Comparison of ENCODE assay signal across 10 cellular contexts in the genomic region with DNA sequence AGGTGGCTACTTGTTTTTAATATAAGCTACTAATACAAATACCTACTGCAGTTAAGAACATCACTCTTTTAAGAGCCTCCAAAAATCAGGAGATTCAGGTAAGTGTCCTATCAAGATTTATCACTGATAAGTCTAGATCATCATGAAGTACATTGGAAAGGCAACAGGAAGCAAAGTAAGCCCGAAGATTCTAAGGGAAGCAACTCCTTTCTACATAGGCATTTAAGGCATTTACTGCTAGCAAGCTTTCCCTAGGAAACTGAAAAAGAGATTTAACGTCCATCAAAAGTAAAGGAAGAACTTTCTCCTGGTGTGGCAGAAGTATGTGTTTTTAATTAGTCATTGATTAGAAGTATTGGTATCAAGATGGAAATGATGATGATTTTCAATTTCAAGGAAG. TPM values are rescaled to one million over a fixed set of nuclear protein-coding genes. Genes with fewer than 3 reads are reported as not detected.
DNase-seq lines count a peak whose midpoint lies in the region; ATAC-seq and TF ChIP-seq lines count a peak whose summit lies in the region.
"Had no signal": no experiment of that assay in that cellular context is flagged by ENCODE, and none has a peak within 500 bp of the region (broad histone marks: within the 10 kb centered on the region; RNA-seq: fewer than 3 reads in every experiment).

No MANE protein-coding gene starts in this region.

- TF ChIP-seq CTCF in Peyer's patch (IDR thresholded peaks at IDR 0.05) (no peak), endodermal cell (conservative IDR thresholded peaks at IDR 0.05) (no peak), gastroesophageal sphincter (IDR thresholded peaks at IDR 0.05) (no peak), body of pancreas (IDR thresholded peaks at IDR 0.05) (no peak)

- peaks cover 0 to 5% (median 0%) of the 10 kb centered on the region in 3 donors for H3K36me3 ChIP-seq in Peyer's patch
- no peaks in the 10 kb centered on the region for H3K36me3 ChIP-seq in endodermal cell (ENCODE audit: control insufficient read depth, insufficient read depth, low read length)
- no peaks in the 10 kb centered on the region for H3K36me3 ChIP-seq in gastroesophageal sphincter
- H3K36me3 ChIP-seq in body of pancreas (replicated peaks in 1 of 2; ENCODE audit: insufficient read depth in 1 of 2, low read depth in 2 of 2) = no peaks in the 10 kb centered on the region

- no peaks in the 10 kb centered on the region for H3K9me3 Mint-ChIP-seq in T-helper 1 cell treated with Interleukin-12 subunit alpha and Interleukin-12 subunit beta and Interleukin-4 antibody, amounts not matched to agents 30 μg/mL and 1 μg/mL, for 36 hours
- no peaks in the 10 kb centered on the region for H3K9me3 Mint-ChIP-seq in endodermal cell
- H3K9me3 Mint-ChIP-seq in stimulated activated effector memory CD8-positive, alpha-beta T cell treated with anti-CD3 and anti-CD28 coated beads, Interleukin-12 subunit alpha, Interleukin-12 subunit beta, amount 100 ng/mL, for 72 hours = no peaks in the 10 kb centered on the region

- intact Hi-C loops in body of pancreas (cut with DNase I) = no loop called here

- no peak overlapping the region for H3K9ac ChIP-seq in endodermal cell (ENCODE audit: extremely low read depth, low read length, poor library complexity, severe bottlenecking)

- TF ChIP-seq POLR2A in Peyer's patch (IDR thresholded peaks at IDR 0.05) (no peak), gastroesophageal sphincter (IDR thresholded peaks at IDR 0.05) (no peak), body of pancreas (IDR thresholded peaks at IDR 0.05) (no peak)

- H3K36me3 Mint-ChIP-seq in T-helper 1 cell treated with Interleukin-12 subunit alpha and Interleukin-12 subunit beta and Interleukin-4 antibody, amounts not matched to agents 30 μg/mL and 1 μg/mL, for 36 hours (ENCODE audit: low read depth) = peaks cover 67% of the 10 kb centered on the region
- peaks cover 4% of the 10 kb centered on the region for H3K36me3 Mint-ChIP-seq in endodermal cell (ENCODE audit: low read depth)
- peaks cover 90% of the 10 kb centered on the region for H3K36me3 Mint-ChIP-seq in stimulated activated effector memory CD8-positive, alpha-beta T cell treated with anti-CD3 and anti-CD28 coated beads, Interleukin-12 subunit alpha, Interleukin-12 subunit beta, amount 100 ng/mL, for 72 hours

- no peaks in the 10 kb centered on the region for H3K27me3 Mint-ChIP-seq in T-helper 1 cell treated with Interleukin-12 subunit alpha and Interleukin-12 subunit beta and Interleukin-4 antibody, amounts not matched to agents 30 μg/mL and 1 μg/mL, for 36 hours (ENCODE audit: low read depth)
- H3K27me3 Mint-ChIP-seq in endodermal cell (ENCODE audit: insufficient read depth) = peaks cover 15% of the 10 kb centered on the region

- no peak for DNase-seq in T-helper 1 cell
- no peak for DNase-seq in Peyer's patch
- no peak for DNase-seq in endodermal cell
- no peak for DNase-seq in stimulated activated effector memory CD8-positive, alpha-beta T cell treated with anti-CD3 and anti-CD28 coated beads, Interleukin-12 subunit alpha, Interleukin-12 subunit beta, amount 100 ng/mL, for 72 hours (ENCODE audit: low spot score in 2 of 2)
- DNase-seq in body of pancreas = no peak
- DNase-seq: heart right ventricle, NCI-H748 treated with DMSO at 0.1 percent for 48 hours had no signal

- no peaks in the 10 kb centered on the region for H3K27me3 ChIP-seq in Peyer's patch
- peaks cover 19% of the 10 kb centered on the region for H3K27me3 ChIP-seq in endodermal cell (ENCODE audit: control insufficient read depth, insufficient read depth, low read length, poor library complexity, severe bottlenecking)
- no peaks in the 10 kb centered on the region for H3K27me3 ChIP-seq in gastroesophageal sphincter
- H3K27me3 ChIP-seq in body of pancreas = no peaks in the 10 kb centered on the region
- H3K27me3 ChIP-seq: heart right ventricle had no signal

- H3K27ac Mint-ChIP-seq in T-helper 1 cell treated with Interleukin-12 subunit alpha and Interleukin-12 subunit beta and Interleukin-4 antibody, amounts not matched to agents 30 μg/mL and 1 μg/mL, for 36 hours = peak overlapping the region; percentile 89
- peak overlapping the region; percentile 68 for H3K27ac Mint-ChIP-seq in endodermal cell
- peak overlapping the region; percentile 98 for H3K27ac Mint-ChIP-seq in stimulated activated effector memory CD8-positive, alpha-beta T cell treated with anti-CD3 and anti-CD28 coated beads, Interleukin-12 subunit alpha, Interleukin-12 subunit beta, amount 100 ng/mL, for 72 hours

- TF ChIP-seq EP300 in gastroesophageal sphincter (IDR thresholded peaks at IDR 0.05) = no peak

- H3K4me3 ChIP-seq in Peyer's patch = peak overlapping the region; percentile 64 to 99 (median 88)
- H3K4me3 ChIP-seq in endodermal cell (ENCODE audit: low read length) = no peak overlapping the region
- no peak overlapping the region for H3K4me3 ChIP-seq in gastroesophageal sphincter
- H3K4me3 ChIP-seq in body of pancreas = no peak overlapping the region

- H3K4me1 Mint-ChIP-seq in T-helper 1 cell treated with Interleukin-12 subunit alpha and Interleukin-12 subunit beta and Interleukin-4 antibody, amounts not matched to agents 30 μg/mL and 1 μg/mL, for 36 hours (ENCODE audit: low read depth) = peaks cover 30% of the 10 kb centered on the region
- H3K4me1 Mint-ChIP-seq in endodermal cell = peaks cover 12% of the 10 kb centered on the region
- H3K4me1 Mint-ChIP-seq in stimulated activated effector memory CD8-positive, alpha-beta T cell treated with anti-CD3 and anti-CD28 coated beads, Interleukin-12 subunit alpha, Interleukin-12 subunit beta, amount 100 ng/mL, for 72 hours = peaks cover 31% of the 10 kb centered on the region

- H3K27ac ChIP-seq in Peyer's patch = peak overlapping the region; percentile 54 to 99 (median 95)
- H3K27ac ChIP-seq in endodermal cell (ENCODE audit: low read depth, low read length) = no peak overlapping the region
- no peak overlapping the region for H3K27ac ChIP-seq in gastroesophageal sphincter
- H3K27ac ChIP-seq in body of pancreas = no peak overlapping the region

- no peak for ATAC-seq in stimulated activated effector memory CD8-positive, alpha-beta T cell treated with anti-CD3 and anti-CD28 coated beads, Interleukin-12 subunit alpha, Interleukin-12 subunit beta, amount 100 ng/mL, for 72 hours
- ATAC-seq in gastroesophageal sphincter = no peak
- ATAC-seq in body of pancreas = no peak
- ATAC-seq in activated CD4-positive, CD25-positive, alpha-beta regulatory T cell treated with anti-CD3 and anti-CD28 coated beads, Interleukin-2, amount 50 U/mL, for 24 hours = no peak
- ATAC-seq: heart right ventricle had no signal

- H3K9me3 ChIP-seq in Peyer's patch (no peaks in the 10 kb centered on the region), endodermal cell (ENCODE audit: control insufficient read depth, low read length) (no peaks in the 10 kb centered on the region), gastroesophageal sphincter (no peaks in the 10 kb centered on the region), body of pancreas (no peaks in the 10 kb centered on the region)
- H3K9me3 ChIP-seq: heart right ventricle had no signal

- peak overlapping the region; percentile 99 for H3K4me3 Mint-ChIP-seq in T-helper 1 cell treated with Interleukin-12 subunit alpha and Interleukin-12 subunit beta and Interleukin-4 antibody, amounts not matched to agents 30 μg/mL and 1 μg/mL, for 36 hours
- H3K4me3 Mint-ChIP-seq in endodermal cell = no peak overlapping the region
- peak overlapping the region; percentile 94 for H3K4me3 Mint-ChIP-seq in stimulated activated effector memory CD8-positive, alpha-beta T cell treated with anti-CD3 and anti-CD28 coated beads, Interleukin-12 subunit alpha, Interleukin-12 subunit beta, amount 100 ng/mL, for 72 hours

- peaks cover 0 to 14% (median under 1%) of the 10 kb centered on the region in 4 donors for H3K4me1 ChIP-seq in Peyer's patch
- no peaks in the 10 kb centered on the region for H3K4me1 ChIP-seq in endodermal cell (ENCODE audit: control insufficient read depth, insufficient read depth, low read length)
- H3K4me1 ChIP-seq in gastroesophageal sphincter = peaks cover 0 to 18% (median 4%) of the 10 kb centered on the region in 3 donors
- H3K4me1 ChIP-seq in body of pancreas = peaks cover 11% of the 10 kb centered on the region

- WGBS in endodermal cell (ENCODE audit: insufficient coverage in 1 of 2, insufficient read length in 1 of 2), 2 experiments = 65 to 74% methylated on average over 2 of the region's 2 CpGs
- 77 to 80% methylated on average over 2 of the region's 2 CpGs for WGBS in gastroesophageal sphincter (ENCODE audit: low coverage in 1 of 2), 2 donors
- WGBS in body of pancreas, 2 donors = 67 to 71% methylated on average over 2 of the region's 2 CpGs

RNA-seq across cellular contexts. Expression of gene STK17B, which starts 3.7 kb away (rescaled TPM):
- total RNA-seq in Peyer's patch = 100 to 1,000 TPM in 1 of 4 donors, 10 to 100 TPM in 3; 47.3 to 123 (median 56.3) TPM
- total RNA-seq in endodermal cell = 10 to 100 TPM in 1 of 2 donors, 1 to 10 TPM in 1; 6.2 to 10.8 TPM
- 7.8 TPM for polyA plus RNA-seq in endodermal cell (2013, experiment 1 of 2)
- 9.2 TPM for polyA plus RNA-seq in endodermal cell (2013, experiment 2 of 2)
- 10 to 100 TPM in 2 of 4 donors, 1 to 10 TPM in 2; 3.6 to 21.1 (median 11.9) TPM for total RNA-seq in gastroesophageal sphincter
- total RNA-seq in body of pancreas = 10 to 100 TPM in 1 of 2 donors, 1 to 10 TPM in 1; 7.9 to 16.9 TPM

Comparison
In these comparisons a context has a peak if more than half of its experiments do, and no peak if none do; other contexts are left out.
1. H3K27ac ChIP-seq: peak in Peyer's patch (4 of 4); none in endodermal cell (single experiment), gastroesophageal sphincter (0 of 4) and body of pancreas (0 of 4).
2. H3K4me3 ChIP-seq: peak in Peyer's patch (4 of 4); none in endodermal cell (single experiment), gastroesophageal sphincter (0 of 2) and body of pancreas (0 of 2).
3. Peak in every context shown above with its lines, with median percentiles within 50 percentile points of each other: H3K27ac Mint-ChIP-seq.